ENCODE assay signal across 8 cellular contexts in genomic region chr21:41168391-41169257, GRCh38. TPM values are rescaled to one million over a fixed set of nuclear protein-coding genes. Genes with fewer than 3 reads are reported as not detected.
DNase-seq lines count a peak whose midpoint lies in the region; ATAC-seq and TF ChIP-seq lines count a peak whose summit lies in the region.

No MANE protein-coding gene starts in this region.

- H3K4me1 Mint-ChIP-seq in activated T-helper 2 cell treated with anti-CD3 and anti-CD28 coated beads, Interferon-gamma antibody, Interleukin-2, Interleukin-4, amounts not matched to agents 10 μg/mL and 5 μg/mL and 100 μg/mL, durations not matched to agents 14 hours and 24 hours and 36 hours (ENCODE audit: low read depth), result peaks cover 4% of the 10 kb centered on the region

- H3F3A ChIP-seq in Loucy (ENCODE audit: low read depth), result 0 out of 2 replicates have a peak, but pooled peaks cover 4% of the 10 kb centered on the region

- intact Hi-C loops in activated T-helper 2 cell treated with anti-CD3 and anti-CD28 coated beads, Interferon-gamma antibody, Interleukin-2, Interleukin-4, amounts not matched to agents 10 μg/mL and 5 μg/mL and 100 μg/mL, durations not matched to agents 14 hours and 24 hours and 36 hours (cut with micrococcal nuclease), result no loop called here

- no peak for TF ChIP-seq POLR2A in GM18505 (IDR thresholded peaks at IDR 0.05; ENCODE audit: borderline replicate concordance, extremely low read depth, insufficient read depth, insufficient read length)

- DNase-seq in DMS79 (lab: John Stamatoyannopoulos, UW) (peak; percentile 56), cardiac muscle cell (ENCODE audit: low read depth in 1 of 2, low spot score in 1 of 2) (peak; percentile 66 to 75), omental fat pad (ENCODE audit: low spot score) (no peak), KG1 (lab: John Stamatoyannopoulos, UW) (no peak)
- no peak for DNase-seq in activated T-helper 2 cell treated with anti-CD3 and anti-CD28 coated beads, Interferon-gamma antibody, Interleukin-2, Interleukin-4, amounts not matched to agents 10 μg/mL and 5 μg/mL and 100 μg/mL, durations not matched to agents 14 hours and 24 hours and 36 hours (ENCODE audit: low spot score)
- DNase-seq in NK-92 treated with Interleukin-12 subunit alpha and Interleukin-12 subunit beta, amount 100 ng/mL, for 24 hours (lab: John Stamatoyannopoulos, UW), result no peak

- H3K27me3 ChIP-seq in Loucy (ENCODE audit: insufficient read depth, low read length, poor library complexity, severe bottlenecking) (no peaks in the 10 kb centered on the region), cardiac muscle cell (peaks cover 50% of the 10 kb centered on the region)

- TF ChIP-seq CTCF in Loucy (conservative IDR thresholded peaks at IDR 0.05; ENCODE audit: low read length) (no peak; the same call in 1 of the 2 replicates), cardiac muscle cell (IDR thresholded peaks at IDR 0.05; ENCODE audit: low read depth, low read length) (peak; percentile 14), omental fat pad (IDR thresholded peaks at IDR 0.05) (no peak)

- ATAC-seq in omental fat pad (ENCODE audit: low FRiP score), result peak; percentile 11
- no peak for ATAC-seq in GM18505 (IDR thresholded peaks at IDR 0.05; ENCODE audit: unreplicated experiment)

- H3K9me3 Mint-ChIP-seq in activated T-helper 2 cell treated with anti-CD3 and anti-CD28 coated beads, Interferon-gamma antibody, Interleukin-2, Interleukin-4, amounts not matched to agents 10 μg/mL and 5 μg/mL and 100 μg/mL, durations not matched to agents 14 hours and 24 hours and 36 hours, result no peaks in the 10 kb centered on the region

- peak overlapping the region; percentile 92 for H3K4me2 ChIP-seq in Loucy (ENCODE audit: low read depth, low read length, poor library complexity, severe bottlenecking)

- no peaks in the 10 kb centered on the region for H3K9me3 ChIP-seq in Loucy (ENCODE audit: insufficient read depth, low read depth, low read length)
- no peaks in the 10 kb centered on the region for H3K9me3 ChIP-seq in cardiac muscle cell (ENCODE audit: low read depth)

- peak overlapping the region; percentile 61 for H3K4me3 Mint-ChIP-seq in activated T-helper 2 cell treated with anti-CD3 and anti-CD28 coated beads, Interferon-gamma antibody, Interleukin-2, Interleukin-4, amounts not matched to agents 10 μg/mL and 5 μg/mL and 100 μg/mL, durations not matched to agents 14 hours and 24 hours and 36 hours (ENCODE audit: low read depth)

- H3K27ac Mint-ChIP-seq in activated T-helper 2 cell treated with anti-CD3 and anti-CD28 coated beads, Interferon-gamma antibody, Interleukin-2, Interleukin-4, amounts not matched to agents 10 μg/mL and 5 μg/mL and 100 μg/mL, durations not matched to agents 14 hours and 24 hours and 36 hours, result no peak overlapping the region

- peak overlapping the region; percentile 82 for H3K4me3 ChIP-seq in Loucy (ENCODE audit: low read length, poor library complexity, severe bottlenecking)
- H3K4me3 ChIP-seq in cardiac muscle cell, result peak overlapping the region; percentile 58

- no peaks in the 10 kb centered on the region for H3K9me2 ChIP-seq in Loucy (replicated peaks; ENCODE audit: low read depth, low read length)

- H3K4me1 ChIP-seq in Loucy (ENCODE audit: insufficient read depth, low read length, poor library complexity, severe bottlenecking), result peaks cover 42% of the 10 kb centered on the region
- H3K4me1 ChIP-seq in cardiac muscle cell (ENCODE audit: low read depth), result no peaks in the 10 kb centered on the region

- H3K36me3 Mint-ChIP-seq in activated T-helper 2 cell treated with anti-CD3 and anti-CD28 coated beads, Interferon-gamma antibody, Interleukin-2, Interleukin-4, amounts not matched to agents 10 μg/mL and 5 μg/mL and 100 μg/mL, durations not matched to agents 14 hours and 24 hours and 36 hours (ENCODE audit: low read depth), result no peaks in the 10 kb centered on the region

- peak overlapping the region; percentile 74 for H3K9ac ChIP-seq in Loucy (ENCODE audit: low read depth, low read length, poor library complexity, severe bottlenecking)

- no peak overlapping the region for H3K27ac ChIP-seq in cardiac muscle cell

- H3K36me3 ChIP-seq in Loucy (ENCODE audit: insufficient read depth, low read length), result no peaks in the 10 kb centered on the region
- H3K36me3 ChIP-seq in cardiac muscle cell, result no peaks in the 10 kb centered on the region

- peaks cover 55% of the 10 kb centered on the region for H3K27me3 Mint-ChIP-seq in activated T-helper 2 cell treated with anti-CD3 and anti-CD28 coated beads, Interferon-gamma antibody, Interleukin-2, Interleukin-4, amounts not matched to agents 10 μg/mL and 5 μg/mL and 100 μg/mL, durations not matched to agents 14 hours and 24 hours and 36 hours (ENCODE audit: low read depth)

- peak overlapping the region; percentile 68 for H2AFZ ChIP-seq in Loucy (ENCODE audit: low read length)

- H4K20me1 ChIP-seq in Loucy (ENCODE audit: insufficient read depth, low read length, poor library complexity, severe bottlenecking), result peaks cover 8% of the 10 kb centered on the region

- peaks cover 24% of the 10 kb centered on the region; the same call in 1 of the 2 replicates for H3K79me2 ChIP-seq in Loucy (ENCODE audit: insufficient read depth, low read length)

RNA-seq across cellular contexts. Expression of gene BACE2, which starts 0.7 kb away (rescaled TPM):
- 2.2 and 2.6 TPM in 2 replicates for total RNA-seq in activated T-helper 2 cell treated with anti-CD3 and anti-CD28 coated beads, Interferon-gamma antibody, Interleukin-2, Interleukin-4, amounts not matched to agents 10 μg/mL and 5 μg/mL and 100 μg/mL, durations not matched to agents 14 hours and 24 hours and 36 hours
- total RNA-seq in cardiac muscle cell, result 8.1 and 17.5 TPM in 2 replicates
- polyA plus RNA-seq in cardiac muscle cell, result 8.8 and 10.4 TPM in 2 replicates
- 10 to 100 TPM; 23.5 to 39.3 (median 37.0) TPM for total RNA-seq in omental fat pad

Comparison
In these comparisons a context has a peak if more than half of its experiments do, and no peak if none do; other contexts are left out.
1. DNase-seq: peak in DMS79 (single experiment) and cardiac muscle cell (2 of 2); none in activated T-helper 2 cell treated with anti-CD3 and anti-CD28 coated beads, Interferon-gamma antibody, Interleukin-2, Interleukin-4, amounts not matched to agents 10 μg/mL and 5 μg/mL and 100 μg/mL, durations not matched to agents 14 hours and 24 hours and 36 hours (single experiment), omental fat pad (single experiment), KG1 (single experiment) and NK-92 treated with Interleukin-12 subunit alpha and Interleukin-12 subunit beta, amount 100 ng/mL, for 24 hours (single experiment).